ENCODE assay signal across 1 cellular context in genomic region chr11:60925685-60926267, GRCh38.
TF ChIP-seq lines count a peak whose summit lies in the region.

No MANE protein-coding gene starts in this region.

TF ChIP-seq in HepG2, 621 proteins besides CTCF, POLR2A, EP300 and RAD21:
- TF ChIP-seq, protein P1, sequence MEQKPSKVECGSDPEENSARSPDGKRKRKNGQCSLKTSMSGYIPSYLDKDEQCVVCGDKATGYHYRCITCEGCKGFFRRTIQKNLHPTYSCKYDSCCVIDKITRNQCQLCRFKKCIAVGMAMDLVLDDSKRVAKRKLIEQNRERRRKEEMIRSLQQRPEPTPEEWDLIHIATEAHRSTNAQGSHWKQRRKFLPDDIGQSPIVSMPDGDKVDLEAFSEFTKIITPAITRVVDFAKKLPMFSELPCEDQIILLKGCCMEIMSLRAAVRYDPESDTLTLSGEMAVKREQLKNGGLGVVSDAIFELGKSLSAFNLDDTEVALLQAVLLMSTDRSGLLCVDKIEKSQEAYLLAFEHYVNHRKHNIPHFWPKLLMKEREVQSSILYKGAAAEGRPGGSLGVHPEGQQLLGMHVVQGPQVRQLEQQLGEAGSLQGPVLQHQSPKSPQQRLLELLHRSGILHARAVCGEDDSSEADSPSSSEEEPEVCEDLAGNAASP (CRISPR knock-in tag; IDR thresholded peaks at IDR 0.05; ENCODE audit: borderline replicate concordance), result no peak
- TF ChIP-seq, protein P2, sequence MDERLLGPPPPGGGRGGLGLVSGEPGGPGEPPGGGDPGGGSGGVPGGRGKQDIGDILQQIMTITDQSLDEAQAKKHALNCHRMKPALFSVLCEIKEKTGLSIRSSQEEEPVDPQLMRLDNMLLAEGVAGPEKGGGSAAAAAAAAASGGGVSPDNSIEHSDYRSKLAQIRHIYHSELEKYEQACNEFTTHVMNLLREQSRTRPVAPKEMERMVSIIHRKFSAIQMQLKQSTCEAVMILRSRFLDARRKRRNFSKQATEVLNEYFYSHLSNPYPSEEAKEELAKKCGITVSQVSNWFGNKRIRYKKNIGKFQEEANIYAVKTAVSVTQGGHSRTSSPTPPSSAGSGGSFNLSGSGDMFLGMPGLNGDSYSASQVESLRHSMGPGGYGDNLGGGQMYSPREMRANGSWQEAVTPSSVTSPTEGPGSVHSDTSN (CRISPR knock-in tag; IDR thresholded peaks at IDR 0.05), result no peak
- TF ChIP-seq HNRNPLL (IDR thresholded peaks at IDR 0.05; ENCODE audit: low read depth, low read length, poor library complexity, severe bottlenecking), result no peak
- TF ChIP-seq ZNF766 (CRISPR knock-in tag; IDR thresholded peaks at IDR 0.05; ENCODE audit: borderline replicate concordance), result no peak
- TF ChIP-seq, protein P3, sequence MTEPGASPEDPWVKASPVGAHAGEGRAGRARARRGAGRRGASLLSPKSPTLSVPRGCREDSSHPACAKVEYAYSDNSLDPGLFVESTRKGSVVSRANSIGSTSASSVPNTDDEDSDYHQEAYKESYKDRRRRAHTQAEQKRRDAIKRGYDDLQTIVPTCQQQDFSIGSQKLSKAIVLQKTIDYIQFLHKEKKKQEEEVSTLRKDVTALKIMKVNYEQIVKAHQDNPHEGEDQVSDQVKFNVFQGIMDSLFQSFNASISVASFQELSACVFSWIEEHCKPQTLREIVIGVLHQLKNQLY (CRISPR knock-in tag; IDR thresholded peaks at IDR 0.05), result no peak
- TF ChIP-seq ZBTB42 (CRISPR knock-in tag; IDR thresholded peaks at IDR 0.05), result no peak
- no peak for TF ChIP-seq MED1 (CRISPR knock-in tag; IDR thresholded peaks at IDR 0.05)
- TF ChIP-seq ARID3A (IDR thresholded peaks at IDR 0.05; ENCODE audit: low read depth, low read length), result no peak
- TF ChIP-seq ZNF430 (CRISPR knock-in tag; IDR thresholded peaks at IDR 0.05), result no peak
- TF ChIP-seq EZH2 (conservative IDR thresholded peaks at IDR 0.05; ENCODE audit: low read depth, low read length), result no peak
- TF ChIP-seq ZFP37 (CRISPR knock-in tag; IDR thresholded peaks at IDR 0.05; ENCODE audit: borderline replicate concordance), result no peak
- TF ChIP-seq ZNF589 (CRISPR knock-in tag; conservative IDR thresholded peaks at IDR 0.05), result no peak
- no peak for TF ChIP-seq RAD51 (IDR thresholded peaks at IDR 0.05; ENCODE audit: borderline replicate concordance)
- no peak for TF ChIP-seq KMT2B (CRISPR knock-in tag; IDR thresholded peaks at IDR 0.05)
- TF ChIP-seq SUZ12 (IDR thresholded peaks at IDR 0.05; ENCODE audit: low read depth, low read length), result no peak
- no peak for TF ChIP-seq YY1 (IDR thresholded peaks at IDR 0.05; ENCODE audit: insufficient read depth, insufficient replicate concordance, low read depth, low read length)
- TF ChIP-seq ZNF550 (CRISPR knock-in tag; IDR thresholded peaks at IDR 0.05; ENCODE audit: borderline replicate concordance), result no peak
- no peak for TF ChIP-seq JUND (CRISPR knock-in tag; IDR thresholded peaks at IDR 0.05)
